Comparison of ENCODE assay signal across 9 cellular contexts in the genomic region with DNA sequence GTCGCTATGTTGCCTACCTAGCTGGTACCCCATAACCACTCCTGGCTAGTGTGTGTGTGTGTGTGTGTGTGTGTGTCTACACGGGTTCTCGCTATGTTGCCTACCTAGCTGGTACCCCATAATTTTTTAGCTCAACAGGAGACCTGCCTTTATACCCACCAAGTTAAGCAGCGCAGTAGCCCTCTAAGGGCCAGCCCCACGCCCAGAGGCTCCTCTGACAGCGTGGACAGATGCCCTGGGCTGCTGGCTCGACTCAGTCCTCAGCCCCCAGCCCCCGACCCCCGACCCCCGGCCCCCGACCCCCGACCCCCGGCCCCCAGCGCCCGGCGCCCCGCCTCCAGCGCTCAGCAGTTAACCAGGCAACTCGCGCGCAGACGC. TPM values are rescaled to one million over a fixed set of nuclear protein-coding genes. Genes with fewer than 3 reads are reported as not detected.
DNase-seq lines count a peak whose midpoint lies in the region; ATAC-seq and TF ChIP-seq lines count a peak whose summit lies in the region.
"Had no signal": no experiment of that assay in that cellular context is flagged by ENCODE, and none has a peak within 500 bp of the region (broad histone marks: within the 10 kb centered on the region; RNA-seq: fewer than 3 reads in every experiment).

No MANE protein-coding gene starts in this region.

- H3K27ac ChIP-seq in brain microvascular endothelial cell (no peak overlapping the region), mesenchymal stem cell (ENCODE audit: low read length, poor library complexity, severe bottlenecking) (no peak overlapping the region)

- H3K9me3 ChIP-seq in mesenchymal stem cell (ENCODE audit: control insufficient read depth, low read length) = no peaks in the 10 kb centered on the region

- peak; percentile 4 for ATAC-seq in GM19372 (IDR thresholded peaks at IDR 0.05; ENCODE audit: low read depth, unreplicated experiment)
- peak; percentile 10 for ATAC-seq in HG03432 (IDR thresholded peaks at IDR 0.05; ENCODE audit: unreplicated experiment)
- no peak for ATAC-seq in GM18873 (IDR thresholded peaks at IDR 0.05; ENCODE audit: low FRiP score, unreplicated experiment)

- peak overlapping the region; percentile 83 for H3K9ac ChIP-seq in mesenchymal stem cell (ENCODE audit: low read length)

- TF ChIP-seq CTCF in brain microvascular endothelial cell (IDR thresholded peaks at IDR 0.05; ENCODE audit: low read depth, low read length, missing control alignments) = no peak

- no peak overlapping the region for H2BK5ac ChIP-seq in mesenchymal stem cell (ENCODE audit: low read depth, low read length, poor library complexity, severe bottlenecking)

- peak overlapping the region; percentile 88 for H3K4me2 ChIP-seq in mesenchymal stem cell (ENCODE audit: low read length, poor library complexity, severe bottlenecking)

- peaks cover 12% of the 10 kb centered on the region for H3K4me1 ChIP-seq in mesenchymal stem cell (ENCODE audit: control insufficient read depth, insufficient read depth, low read depth, low read length)

- H3K27me3 ChIP-seq in brain microvascular endothelial cell (replicated peaks) = no peaks in the 10 kb centered on the region
- H3K27me3 ChIP-seq in mesenchymal stem cell (ENCODE audit: control insufficient read depth in 1 of 2, insufficient read depth in 1 of 2, low read length in 2 of 2) = no peaks in the 10 kb centered on the region

- 0% methylated on average over 4 of the region's 22 CpGs for WGBS in mesenchymal stem cell

- in situ Hi-C loops in brain microvascular endothelial cell (cut with HindIII; ENCODE audit: low pct_ligation_motif_present, low sequenced_read_pairs) (no loop called here), G401 (cut with HindIII; ENCODE audit: low sequenced_read_pairs) (no loop called here)

- peak overlapping the region in 1 of 2 experiments; percentile 54 for H3K4ac ChIP-seq in mesenchymal stem cell (ENCODE audit: low read depth in 1 of 2, low read length in 2 of 2)

- no peak overlapping the region for H2BK15ac ChIP-seq in mesenchymal stem cell (ENCODE audit: low read depth, poor library complexity, severe bottlenecking)

- H3K4me3 ChIP-seq in brain microvascular endothelial cell (ENCODE audit: low read depth, low read length) (peak overlapping the region; percentile 85), mesenchymal stem cell (ENCODE audit: insufficient read depth in 1 of 2, low read depth in 1 of 2, low read length in 2 of 2) (peak overlapping the region; percentile 58 to 85)

- H3K79me1 ChIP-seq in mesenchymal stem cell (replicated peaks; ENCODE audit: low read length, poor library complexity, severe bottlenecking) = peaks cover 6% of the 10 kb centered on the region

- H2BK120ac ChIP-seq in mesenchymal stem cell (ENCODE audit: low read depth, low read length) = peak overlapping the region; percentile 80

- H2AK5ac ChIP-seq in mesenchymal stem cell (ENCODE audit: low read length, severe bottlenecking) = no peak overlapping the region

- peak overlapping the region in 1 of 2 experiments; percentile 42 for H2BK12ac ChIP-seq in mesenchymal stem cell (ENCODE audit: low read length in 2 of 2)

- H4K91ac ChIP-seq in mesenchymal stem cell (ENCODE audit: low read length) = peak overlapping the region; percentile 67

- H3K18ac ChIP-seq in mesenchymal stem cell (ENCODE audit: low read depth in 1 of 2, low read length in 2 of 2) = peak overlapping the region; percentile 44 to 52

- H2AFZ ChIP-seq in mesenchymal stem cell (ENCODE audit: low read depth, low read length) = peak overlapping the region; percentile 24

- H3K36me3 ChIP-seq in brain microvascular endothelial cell (replicated peaks) (peaks cover 3% of the 10 kb centered on the region), mesenchymal stem cell (ENCODE audit: control insufficient read depth in 1 of 2, insufficient read depth in 2 of 2, low read depth in 1 of 2, low read length in 2 of 2) (peaks cover 0 to 15% of the 10 kb centered on the region in 2 experiments)

- no peak for DNase-seq in brain microvascular endothelial cell
- no peak for DNase-seq in mesenchymal stem cell
- DNase-seq in RKO (ENCODE audit: low spot score) = no peak
- DNase-seq in NCI-H2196 (lab: John Stamatoyannopoulos, UW; ENCODE audit: unreplicated experiment) = no peak
- DNase-seq in G401 (ENCODE audit: low spot score) = no peak

- no peak overlapping the region for H3K14ac ChIP-seq in mesenchymal stem cell (ENCODE audit: low read length in 2 of 2)

- peak overlapping the region; percentile 76 for H4K8ac ChIP-seq in mesenchymal stem cell (ENCODE audit: low read length)

- no peak overlapping the region for H3K23ac ChIP-seq in mesenchymal stem cell (ENCODE audit: low read length in 2 of 2)

RNA-seq across cellular contexts. Expression of a gene that starts 0.3 kb away (rescaled TPM):
- 31.4 TPM for polyA plus RNA-seq in mesenchymal stem cell (2013, experiment 1 of 2)
- 30.7 TPM for polyA plus RNA-seq in mesenchymal stem cell (2013, experiment 2 of 2)
- 49.0 and 62.7 TPM in 2 replicates for total RNA-seq in G401 (2014; rRNA removed; shearing (Covaris generic))

RNA-seq across cellular contexts. Expression of a gene that starts 22.1 kb away (rescaled TPM):
- polyA plus RNA-seq in mesenchymal stem cell (2013, experiment 1 of 2) = not detected
- not detected for polyA plus RNA-seq in mesenchymal stem cell (2013, experiment 2 of 2)
- not detected in 2 replicates for total RNA-seq in G401 (2014; rRNA removed; shearing (Covaris generic))
- total RNA-seq: T-helper 2 cell treated with Interferon-gamma antibody and Interleukin-4, amounts not matched to agents 100 ng/mL and 5 ng/mL, for 36 hours had no signal

RNA-seq across cellular contexts. Expression of a gene that starts 32.2 kb away (rescaled TPM):
- polyA plus RNA-seq in mesenchymal stem cell (2013, experiment 1 of 2) = not detected
- not detected for polyA plus RNA-seq in mesenchymal stem cell (2013, experiment 2 of 2)
- not detected in 2 replicates for total RNA-seq in G401 (2014; rRNA removed; shearing (Covaris generic))
- total RNA-seq: T-helper 2 cell treated with Interferon-gamma antibody and Interleukin-4, amounts not matched to agents 100 ng/mL and 5 ng/mL, for 36 hours had no signal

RNA-seq across cellular contexts. Expression of a gene that starts 53.6 kb away (rescaled TPM):
- 40.0 TPM for polyA plus RNA-seq in mesenchymal stem cell (2013, experiment 1 of 2)
- polyA plus RNA-seq in mesenchymal stem cell (2013, experiment 2 of 2) = 39.1 TPM
- 23.6 and 30.2 TPM in 2 replicates for total RNA-seq in G401 (2014; rRNA removed; shearing (Covaris generic))
